ENCODE assay signal across 8 cellular contexts in genomic region chr11:95923730-95924413, GRCh38. TPM values are rescaled to one million over a fixed set of nuclear protein-coding genes. Genes with fewer than 3 reads are reported as not detected.
A peak's percentile ranks its signal among the peaks of the same experiment; 100 is the strongest.
DNase-seq lines count a peak whose midpoint lies in the region; ATAC-seq and TF ChIP-seq lines count a peak whose summit lies in the region.

TSS of gene MTMR2 (minus strand) at chr11:95924107. CDS start at chr11:95923954, 153 bp downstream.

- peak; percentile 49 for DNase-seq in DMS79 (lab: John Stamatoyannopoulos, UW)
- peak; percentile 67 for DNase-seq in HuH-7 (ENCODE audit: low spot score)
- peak; percentile 4 to 21 (median 16) for DNase-seq in activated naive CD4-positive, alpha-beta T cell (lab: John Stamatoyannopoulos, UW)
- peak; percentile 72 for DNase-seq in foreskin melanocyte

- no peaks in the 10 kb centered on the region for H3K36me3 ChIP-seq in neuron (ENCODE audit: insufficient read depth, low read length)

- ATAC-seq in GM21526 (IDR thresholded peaks at IDR 0.05; ENCODE audit: low FRiP score, unreplicated experiment): peak; percentile 98

- no peaks in the 10 kb centered on the region for H3K9me3 ChIP-seq in neuron (ENCODE audit: low read length)

- peak within 1 kb of the TSS; percentile 68 for H2AFZ ChIP-seq in neuron (ENCODE audit: low read depth, low read length)

- H3K4me1 ChIP-seq in neuron (ENCODE audit: insufficient read depth, low read length): peaks cover 20% of the 10 kb centered on the region

- peak; percentile 95 for TF ChIP-seq POLR2A in Raji (IDR thresholded peaks at IDR 0.05; ENCODE audit: insufficient read depth, low read depth, low read length)

- H3K27me3 ChIP-seq in neuron (ENCODE audit: insufficient read depth, low read length): no peaks in the 10 kb centered on the region

- no peak for TF ChIP-seq CTCF in subcutaneous adipose tissue (IDR thresholded peaks at IDR 0.05; ENCODE audit: low read depth)

- H3K4me3 ChIP-seq in neuron (ENCODE audit: low read length): peak within 1 kb of the TSS; percentile 69

RNA-seq across cellular contexts. Expression of gene MTMR2, which starts in this region (rescaled TPM):
- 10 to 100 TPM; 19.8 to 36.5 (median 27.6) TPM for total RNA-seq in subcutaneous adipose tissue

Comparison
In these comparisons a context has a peak if more than half of its experiments do, and no peak if none do; other contexts are left out.
1. Peak in every context shown above with its lines: DNase-seq, ATAC-seq and H3K4me3 ChIP-seq.
2. DNase-seq: peak in every context shown above with its lines; median percentile 72 in foreskin melanocyte; 67 in HuH-7; 49 in DMS79; 16 in activated naive CD4-positive, alpha-beta T cell.